2 cellular contexts compared by ENCODE assay signal in genomic region chr2:75031906-75032803, GRCh38.
TF ChIP-seq lines count a peak whose summit lies in the region.

No MANE protein-coding gene starts in this region.

TF ChIP-seq in SK-N-SH, 30 proteins besides CTCF, POLR2A, EP300 and RAD21 (continued from another document):
- no peak for TF ChIP-seq CHD2 (IDR thresholded peaks at IDR 0.05; ENCODE audit: low read length, partially characterized antibody)
- no peak for TF ChIP-seq FOXJ3 (CRISPR knock-in tag; IDR thresholded peaks at IDR 0.05)
- TF ChIP-seq TAF1 (IDR thresholded peaks at IDR 0.05; ENCODE audit: borderline replicate concordance, low read depth, low read length) = no peak
- TF ChIP-seq MAX (IDR thresholded peaks at IDR 0.05; ENCODE audit: low read depth) = no peak
- TF ChIP-seq USF1 (IDR thresholded peaks at IDR 0.05; ENCODE audit: borderline replicate concordance, low read depth) = no peak
- no peak for TF ChIP-seq TEAD4 (IDR thresholded peaks at IDR 0.05; ENCODE audit: borderline replicate concordance, insufficient read depth)
- TF ChIP-seq USF2 (IDR thresholded peaks at IDR 0.05; ENCODE audit: borderline replicate concordance, low read depth, low read length) = no peak
- TF ChIP-seq FOXM1 (IDR thresholded peaks at IDR 0.05; ENCODE audit: low read depth) = no peak
- no peak for TF ChIP-seq ZBTB33 (IDR thresholded peaks at IDR 0.05; ENCODE audit: borderline replicate concordance, low read depth)
- TF ChIP-seq FOSL2 (IDR thresholded peaks at IDR 0.05; ENCODE audit: borderline replicate concordance, low read depth) = no peak
- no peak for TF ChIP-seq GABPA (IDR thresholded peaks at IDR 0.05; ENCODE audit: low read depth)
- no peak for TF ChIP-seq GATA2 (CRISPR knock-in tag; IDR thresholded peaks at IDR 0.05)
- TF ChIP-seq RXRA (IDR thresholded peaks at IDR 0.05; ENCODE audit: borderline replicate concordance, low read depth) = no peak
- TF ChIP-seq POLR2AphosphoS5 (IDR thresholded peaks at IDR 0.05; ENCODE audit: low read depth, low read length) = no peak
- TF ChIP-seq RFX5 (IDR thresholded peaks at IDR 0.05; ENCODE audit: low read length) = no peak
- TF ChIP-seq SIN3A (IDR thresholded peaks at IDR 0.05; ENCODE audit: borderline replicate concordance, low read depth, low read length) = no peak
- no peak for TF ChIP-seq IRF3 (IDR thresholded peaks at IDR 0.05; ENCODE audit: low read depth, low read length)
- no peak for TF ChIP-seq EZH2phosphoT487 (IDR thresholded peaks at IDR 0.05; ENCODE audit: borderline replicate concordance, low read depth)
- no peak for TF ChIP-seq MXI1 (IDR thresholded peaks at IDR 0.05; ENCODE audit: low read depth, low read length)
TF ChIP-seq in SK-N-SH: peak in this region for 0.

TF ChIP-seq in SK-N-SH treated with all-trans-retinoic acid at 6 μM for 48 hours, 23 proteins besides CTCF, POLR2A, EP300 and RAD21 (continued from another document):
- TF ChIP-seq ZNF70 (CRISPR knock-in tag; IDR thresholded peaks at IDR 0.05) (no peak), OSR1 (CRISPR knock-in tag; IDR thresholded peaks at IDR 0.05) (no peak), ZNF565 (CRISPR knock-in tag; conservative IDR thresholded peaks at IDR 0.05; ENCODE audit: low read depth) (no peak), ZFP30 (CRISPR knock-in tag; IDR thresholded peaks at IDR 0.05) (no peak), POU6F1 (CRISPR knock-in tag; IDR thresholded peaks at IDR 0.05; ENCODE audit: borderline replicate concordance, low read depth) (no peak), CSRNP3 (CRISPR knock-in tag; IDR thresholded peaks at IDR 0.05) (no peak)
